Comparison of ENCODE assay signal across 13 cellular contexts in the genomic region with DNA sequence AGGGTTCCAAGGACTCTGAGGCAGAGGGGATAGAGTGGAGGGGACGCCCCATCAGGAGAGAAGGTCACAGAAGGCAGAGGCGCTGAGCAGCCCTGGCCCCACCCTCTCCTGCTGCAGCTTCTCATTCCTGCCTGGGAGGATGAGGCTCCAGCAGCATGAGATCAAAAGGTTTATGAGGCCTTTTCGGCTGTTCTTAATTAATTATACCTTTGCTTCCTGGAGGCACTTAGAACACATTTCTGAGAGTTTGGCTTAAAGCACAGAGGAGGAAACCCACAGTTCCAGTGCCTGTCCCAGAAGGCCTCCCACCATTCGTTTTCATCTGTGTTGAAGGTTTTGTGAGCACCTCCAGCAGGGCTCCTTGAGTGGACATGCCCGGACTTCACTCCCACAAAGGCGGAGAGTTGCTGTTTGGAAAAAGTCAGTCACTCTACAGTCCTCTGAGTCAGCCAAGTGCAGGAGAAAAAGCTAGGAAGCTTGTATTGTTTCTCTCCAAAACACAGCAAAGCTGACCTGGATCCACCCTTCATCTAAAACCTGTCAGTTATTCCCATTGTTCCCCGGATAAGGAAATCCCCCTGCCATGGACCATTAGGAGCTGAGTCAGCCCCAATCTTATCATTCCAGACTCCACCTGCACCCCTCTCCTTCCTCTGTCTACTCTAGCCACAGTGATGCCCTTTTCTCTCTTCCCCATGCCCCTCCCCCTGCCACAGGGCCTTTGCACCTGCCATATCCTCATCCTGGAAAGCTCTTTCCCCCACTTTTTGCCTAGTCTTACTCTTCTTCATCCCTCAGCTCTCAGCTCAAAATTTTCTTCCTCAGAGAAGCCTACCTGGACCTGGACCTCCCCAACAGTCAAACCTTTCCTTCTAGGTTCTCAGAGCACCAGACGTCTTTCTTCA.
DNase-seq lines count a peak whose midpoint lies in the region; ATAC-seq and TF ChIP-seq lines count a peak whose summit lies in the region.
"Had no signal": no experiment of that assay in that cellular context is flagged by ENCODE, and none has a peak within 500 bp of the region (broad histone marks: within the 10 kb centered on the region; RNA-seq: fewer than 3 reads in every experiment).

No MANE protein-coding gene starts in this region.

- peaks cover 3 to 40% (median 28%) of the 10 kb centered on the region in 9 donors for H3K4me1 ChIP-seq in heart right ventricle
- H3K4me1 ChIP-seq in adipocyte (ENCODE audit: control insufficient read depth, insufficient read depth, low read length): peaks cover 11% of the 10 kb centered on the region
- peaks cover 0 to 15% of the 10 kb centered on the region in 2 donors for H3K4me1 ChIP-seq in right atrium auricular region

- peak in 7 of 8 donors; percentile 31 to 78 (median 67) for ATAC-seq in heart right ventricle
- no peak for ATAC-seq in activated T-cell treated with anti-CD3 and anti-CD28 coated beads, Interleukin-2, amount 50 U/mL, for 4 hours
- no peak for ATAC-seq in GM18909 (IDR thresholded peaks at IDR 0.05; ENCODE audit: poor library complexity, unreplicated experiment)

- intact Hi-C loops in heart right ventricle (cut with DNase I): loop anchor here in 1 of 10 donors (5.0 kb wide), 1 partner anchor 152 kb away; no protein-coding TSS in a partner anchor
- intact Hi-C loops in cardiac septum (cut with DNase I): no loop called here

- H3K9me3 Mint-ChIP-seq in activated T-cell treated with anti-CD3 and anti-CD28 coated beads, Interleukin-2, amount 50 U/mL, for 4 hours: no peaks in the 10 kb centered on the region

- no peak overlapping the region for H3K4me3 ChIP-seq in heart right ventricle
- no peak overlapping the region for H3K4me3 ChIP-seq in adipocyte (ENCODE audit: low read length)
- H3K4me3 ChIP-seq in right atrium auricular region: no peak overlapping the region
- H3K4me3 ChIP-seq: lung had no signal

- H3K27me3 ChIP-seq in heart right ventricle (no peaks in the 10 kb centered on the region), adipocyte (replicated peaks; ENCODE audit: control insufficient read depth, insufficient read depth, low read length) (no peaks in the 10 kb centered on the region), right atrium auricular region (no peaks in the 10 kb centered on the region)

- H3K36me3 Mint-ChIP-seq in activated T-cell treated with anti-CD3 and anti-CD28 coated beads, Interleukin-2, amount 50 U/mL, for 4 hours (ENCODE audit: insufficient read depth): no peaks in the 10 kb centered on the region

- no peaks in the 10 kb centered on the region for H3K36me3 ChIP-seq in heart right ventricle
- no peaks in the 10 kb centered on the region for H3K36me3 ChIP-seq in adipocyte (ENCODE audit: control insufficient read depth, insufficient read depth, low read length, severe bottlenecking)
- no peaks in the 10 kb centered on the region for H3K36me3 ChIP-seq in right atrium auricular region

- peak overlapping the region in 8 of 10 donors; percentile 17 to 83 (median 62) for H3K27ac ChIP-seq in heart right ventricle
- peak overlapping the region; percentile 14 to 63 for H3K27ac ChIP-seq in right atrium auricular region
- H3K27ac ChIP-seq: VCaP had no signal

- DNase-seq in heart right ventricle: no peak
- DNase-seq in cardiac septum (ENCODE audit: low spot score): no peak
- peak; percentile 55 for DNase-seq in adipocyte (ENCODE audit: low read depth)
- DNase-seq in right atrium auricular region (ENCODE audit: low spot score): no peak
- DNase-seq in RPMI8226: no peak
- DNase-seq in NCI-H774 (lab: John Stamatoyannopoulos, UW): no peak
- no peak for DNase-seq in activated T-cell treated with anti-CD3 and anti-CD28 coated beads, Interleukin-2, amount 50 U/mL, for 4 hours
- DNase-seq: central memory CD4-positive, alpha-beta T cell; NCI-H187; stimulated activated CD4-positive, alpha-beta T cell treated with anti-CD3 and anti-CD28 coated beads, Interleukin-2, amount 100 ng/mL, for 48 hours had no signal

- peak overlapping the region; percentile 58 for H3K9ac ChIP-seq in adipocyte (ENCODE audit: low read length)

- H3K9me3 ChIP-seq in heart right ventricle (peaks cover 0 to 32% (median 7%) of the 10 kb centered on the region in 11 donors), adipocyte (ENCODE audit: control insufficient read depth, low read length) (peaks cover 15% of the 10 kb centered on the region), right atrium auricular region (peaks cover 0 to 12% of the 10 kb centered on the region in 2 donors)

- TF ChIP-seq CTCF in heart right ventricle (IDR thresholded peaks at IDR 0.05) (no peak), right atrium auricular region (IDR thresholded peaks at IDR 0.05) (no peak)

- H3K27me3 Mint-ChIP-seq in activated T-cell treated with anti-CD3 and anti-CD28 coated beads, Interleukin-2, amount 50 U/mL, for 4 hours (ENCODE audit: low read depth): no peaks in the 10 kb centered on the region

- no peak overlapping the region for H3K4me3 Mint-ChIP-seq in activated T-cell treated with anti-CD3 and anti-CD28 coated beads, Interleukin-2, amount 50 U/mL, for 4 hours

- WGBS in heart right ventricle, 2 donors: 69 to 73% methylated on average over 8 of the region's 8 CpGs

- peaks cover 9% of the 10 kb centered on the region for H3K4me1 Mint-ChIP-seq in activated T-cell treated with anti-CD3 and anti-CD28 coated beads, Interleukin-2, amount 50 U/mL, for 4 hours (ENCODE audit: low read depth)

Comparison
In these comparisons a context has a peak if more than half of its experiments do, and no peak if none do; other contexts are left out.
1. ATAC-seq: peak in heart right ventricle (7 of 8); none in activated T-cell treated with anti-CD3 and anti-CD28 coated beads, Interleukin-2, amount 50 U/mL, for 4 hours (0 of 2) and GM18909 (single experiment).